1 cellular context compared by ENCODE assay signal in genomic region chr16:89815639-89816348, GRCh38.
TF ChIP-seq lines count a peak whose summit lies in the region.

No MANE protein-coding gene starts in this region.

TF ChIP-seq in GM12878, 131 proteins besides CTCF, POLR2A, EP300 and RAD21:
- TF ChIP-seq SMARCA5 (IDR thresholded peaks at IDR 0.05): 0 out of 2 replicates have a peak, but pooled peaks have one; percentile 23
- TF ChIP-seq NFYA (IDR thresholded peaks at IDR 0.05; ENCODE audit: borderline replicate concordance, low read depth, low read length): no peak
- TF ChIP-seq BCLAF1 (IDR thresholded peaks at IDR 0.05): no peak
- TF ChIP-seq ZSCAN29 (IDR thresholded peaks at IDR 0.05): no peak
- no peak for TF ChIP-seq HDGF (IDR thresholded peaks at IDR 0.05)
- no peak for TF ChIP-seq RBBP5 (conservative IDR thresholded peaks at IDR 0.05)
- TF ChIP-seq ZBED1 (IDR thresholded peaks at IDR 0.05; ENCODE audit: borderline replicate concordance): no peak
- TF ChIP-seq SIN3A (IDR thresholded peaks at IDR 0.05; ENCODE audit: low read depth, low read length): peak; percentile 11; the same call in 1 of the 2 replicates
- no peak for TF ChIP-seq ATF7 (IDR thresholded peaks at IDR 0.05; ENCODE audit: low read depth)
- TF ChIP-seq REST (IDR thresholded peaks at IDR 0.05; ENCODE audit: low read depth, low read length): no peak
- TF ChIP-seq JUND (IDR thresholded peaks at IDR 0.05; ENCODE audit: low read depth, low read length): no peak
- 0 out of 2 replicates have a peak, but pooled peaks have one; percentile 11 for TF ChIP-seq NKRF (conservative IDR thresholded peaks at IDR 0.05)
- no peak for TF ChIP-seq RELB (IDR thresholded peaks at IDR 0.05; ENCODE audit: low read depth)
- TF ChIP-seq E2F4 (IDR thresholded peaks at IDR 0.05; ENCODE audit: low read depth, low read length): no peak
- no peak for TF ChIP-seq ZBTB33 (IDR thresholded peaks at IDR 0.05)
- no peak for TF ChIP-seq FOS (IDR thresholded peaks at IDR 0.05; ENCODE audit: borderline replicate concordance, extremely low read depth, insufficient read length)
- no peak for TF ChIP-seq RAD51 (IDR thresholded peaks at IDR 0.05)
- TF ChIP-seq EGR1 (IDR thresholded peaks at IDR 0.05; ENCODE audit: borderline replicate concordance in 1 of 2, low read depth in 2 of 2, low read length in 2 of 2): peak in 1 of 2 experiments; percentile 55; a peak in 1 of 3 replicates
- TF ChIP-seq PRDM15 (CRISPR knock-in tag; IDR thresholded peaks at IDR 0.05): no peak
- no peak for TF ChIP-seq RUNX3 (IDR thresholded peaks at IDR 0.05; ENCODE audit: low read length)
- no peak for TF ChIP-seq POU2F2 (IDR thresholded peaks at IDR 0.05; ENCODE audit: borderline replicate concordance, low read depth, low read length)
- TF ChIP-seq NR2F1 (conservative IDR thresholded peaks at IDR 0.05): no peak
- no peak for TF ChIP-seq TBL1XR1 (IDR thresholded peaks at IDR 0.05; ENCODE audit: low read depth, low read length)
- TF ChIP-seq ZNF274 (IDR thresholded peaks at IDR 0.05; ENCODE audit: insufficient read depth, insufficient read length): no peak
- TF ChIP-seq YY1 (IDR thresholded peaks at IDR 0.05; ENCODE audit: low read depth, low read length): no peak
TF ChIP-seq in GM12878: peak in this region for 4.
